32 cellular contexts compared by ENCODE assay signal in genomic region chr12:112184056-112184887, GRCh38. TPM values are rescaled to one million over a fixed set of nuclear protein-coding genes. Genes with fewer than 3 reads are reported as not detected.
A peak's percentile ranks its signal among the peaks of the same experiment; 100 is the strongest.
DNase-seq lines count a peak whose midpoint lies in the region; ATAC-seq, FAIRE-seq and TF ChIP-seq lines count a peak whose summit lies in the region.
"Had no signal": no experiment of that assay in that cellular context is flagged by ENCODE, and none has a peak within 500 bp of the region (broad histone marks: within the 10 kb centered on the region; RNA-seq: fewer than 3 reads in every experiment).

No MANE protein-coding gene starts in this region.

- 94 to 98% methylated on average over 39 to 45 of the region's 46 CpGs for WGBS in GM23248 (ENCODE audit: low coverage in 1 of 2, low lambda C conversion rate in 2 of 2, missing lambda C conversion rate in 2 of 2), 2 experiments
- WGBS in H1 (ENCODE audit: extremely low coverage in 1 of 2, insufficient coverage in 1 of 2, insufficient read length in 1 of 2, insufficient replicate concordance in 2 of 2, low coverage in 1 of 2, low lambda C conversion rate in 2 of 2, missing lambda C conversion rate in 1 of 2), 2 experiments, result 91% methylated on average over 42 of the region's 46 CpGs; no CpG with 5 or more reads in 1 of the 2 experiments
- no CpG with 5 or more reads among the region's 46 CpGs for whole genome bisulfite sequencing in trophoblast cell (ENCODE audit: extremely low coverage, insufficient coverage, insufficient read length)

- TF ChIP-seq CTCF in H1 (IDR thresholded peaks at IDR 0.05; ENCODE audit: control extremely low read depth in 1 of 3, insufficient read depth in 1 of 3, low read depth in 1 of 3, low read length in 3 of 3) (no peak), neural progenitor cell (IDR thresholded peaks at IDR 0.05) (no peak)

- POLR2A ChIA-PET in H1 (lab: Charles Lee; ENCODE audit: partially characterized antibody), result interaction anchor here (1.4 kb wide), 1 partner anchor 9 kb away, joined by 3 read pairs; no protein-coding TSS in a partner anchor

- H3K14ac ChIP-seq in H1 (ENCODE audit: insufficient read length) (no peak overlapping the region), trophoblast cell (ENCODE audit: low read length) (no peak overlapping the region)

- no peak overlapping the region for H3K4me2 ChIP-seq in GM23248 (ENCODE audit: unreplicated experiment)
- no peak overlapping the region for H3K4me2 ChIP-seq in H1 (ENCODE audit: insufficient read depth in 1 of 2, low read depth in 2 of 2, low read length in 2 of 2)
- H3K4me2 ChIP-seq in trophoblast cell (ENCODE audit: low read length), result no peak overlapping the region
- H3K4me2 ChIP-seq in neural progenitor cell, result no peak overlapping the region

- H3K9me3 Mint-ChIP-seq in activated naive CD8-positive, alpha-beta T cell treated with anti-CD3 and anti-CD28 coated beads for 36 hours, result no peaks in the 10 kb centered on the region
- no peaks in the 10 kb centered on the region for H3K9me3 Mint-ChIP-seq in neural progenitor cell
- H3K9me3 Mint-ChIP-seq: activated CD4-positive, alpha-beta memory T cell treated with anti-CD3 and anti-CD28 coated beads, Interleukin-2, amount 10 ng/mL, durations not matched to agents 7 days and 5 days; activated naive CD4-positive, alpha-beta T cell treated with anti-CD3 and anti-CD28 coated beads for 36 hours; activated T-helper 1 cell treated with anti-CD3 and anti-CD28 coated beads, Interleukin-12 subunit alpha, Interleukin-12 subunit beta, Interleukin-2, Interleukin-4 antibody, amounts not matched to agents 30 ng/mL and 10 ng/mL and 1 ng/mL, durations not matched to agents 14 hours and 24 hours and 36 hours; CD4-positive, alpha-beta T cell; mesothelial cell of epicardium; T-helper 2 cell treated with Interferon-gamma antibody and Interleukin-4, amounts not matched to agents 5 μg/mL and 100 μg/mL, for 36 hours had no signal

- no peak overlapping the region for H2BK12ac ChIP-seq in H1 (ENCODE audit: low read depth, low read length)
- no peak overlapping the region for H2BK12ac ChIP-seq in trophoblast cell (ENCODE audit: low read length)

- H3K23ac ChIP-seq in H1 (ENCODE audit: insufficient read length), result no peak overlapping the region
- no peak overlapping the region for H3K23ac ChIP-seq in trophoblast cell (ENCODE audit: low read length)

- H2BK20ac ChIP-seq in H1 (ENCODE audit: low read length), result no peak overlapping the region

- H3K18ac ChIP-seq in H1 (ENCODE audit: extremely low read depth, low read length) (no peak overlapping the region), trophoblast cell (ENCODE audit: low read length) (no peak overlapping the region)

- TF ChIP-seq POLR2A in H1 (IDR thresholded peaks at IDR 0.05; ENCODE audit: control extremely low read depth in 1 of 2, low read depth in 2 of 2, low read length in 2 of 2), result no peak

- H3K36me3 Mint-ChIP-seq in activated naive CD8-positive, alpha-beta T cell treated with anti-CD3 and anti-CD28 coated beads for 36 hours, result peaks cover 6% of the 10 kb centered on the region
- H3K36me3 Mint-ChIP-seq in neural progenitor cell, result peaks cover 7% of the 10 kb centered on the region

- no peak overlapping the region for H3K4me3 Mint-ChIP-seq in activated naive CD8-positive, alpha-beta T cell treated with anti-CD3 and anti-CD28 coated beads for 36 hours
- H3K4me3 Mint-ChIP-seq in neural progenitor cell, result no peak overlapping the region
- H3K4me3 Mint-ChIP-seq: activated CD4-positive, alpha-beta memory T cell treated with anti-CD3 and anti-CD28 coated beads, Interleukin-2, amount 10 ng/mL, durations not matched to agents 7 days and 5 days; activated naive CD4-positive, alpha-beta T cell treated with anti-CD3 and anti-CD28 coated beads for 36 hours; activated T-helper 1 cell treated with anti-CD3 and anti-CD28 coated beads, Interleukin-12 subunit alpha, Interleukin-12 subunit beta, Interleukin-2, Interleukin-4 antibody, amounts not matched to agents 30 ng/mL and 10 ng/mL and 1 ng/mL, durations not matched to agents 14 hours and 24 hours and 36 hours; CD4-positive, alpha-beta T cell; mesothelial cell of epicardium; T-helper 2 cell treated with Interferon-gamma antibody and Interleukin-4, amounts not matched to agents 5 μg/mL and 100 μg/mL, for 36 hours had no signal

- H2BK120ac ChIP-seq in H1 (replicated peaks; ENCODE audit: low read depth, low read length) (no peak overlapping the region), trophoblast cell (ENCODE audit: insufficient read depth, low read length, poor library complexity) (no peak overlapping the region)

- H3K27me3 Mint-ChIP-seq in activated naive CD8-positive, alpha-beta T cell treated with anti-CD3 and anti-CD28 coated beads for 36 hours, result no peaks in the 10 kb centered on the region
- no peaks in the 10 kb centered on the region for H3K27me3 Mint-ChIP-seq in neural progenitor cell (ENCODE audit: insufficient read depth, low read depth)
- H3K27me3 Mint-ChIP-seq: activated CD4-positive, alpha-beta memory T cell treated with anti-CD3 and anti-CD28 coated beads, Interleukin-2, amount 10 ng/mL, durations not matched to agents 7 days and 5 days; CD4-positive, alpha-beta T cell had no signal

- no peak overlapping the region for H2AFZ ChIP-seq in GM23248
- H2AFZ ChIP-seq in H1 (ENCODE audit: low read length), result no peak overlapping the region
- H2AFZ ChIP-seq in trophoblast cell (ENCODE audit: insufficient read depth, low read length, poor library complexity), result no peak overlapping the region
- no peak overlapping the region for H2AFZ ChIP-seq in neural progenitor cell (replicated peaks)

- H3K4me1 ChIP-seq in GM23248 (ENCODE audit: insufficient read depth) (peaks cover 11% of the 10 kb centered on the region; the same call in 1 of the 2 replicates), NT2/D1 (ENCODE audit: insufficient read depth, insufficient read length) (peaks cover 23% of the 10 kb centered on the region), H1 (replicated peaks in 1 of 4; ENCODE audit: control insufficient read depth in 3 of 4, insufficient read depth in 4 of 4, low read length in 3 of 4) (peaks cover 9 to 22% (median 12%) of the 10 kb centered on the region in 4 experiments; a peak in 6 of 7 replicates), trophoblast cell (ENCODE audit: control insufficient read depth in 1 of 2, insufficient read depth in 2 of 2, low read length in 2 of 2) (no peaks in the 10 kb centered on the region), neural progenitor cell (no peaks in the 10 kb centered on the region)
- H3K4me1 ChIP-seq: right atrium auricular region had no signal

- no peak overlapping the region for H3K4me3 ChIP-seq in GM23248
- H3K4me3 ChIP-seq in NT2/D1 (ENCODE audit: insufficient read length, low read depth), result no peak overlapping the region
- no peak overlapping the region for H3K4me3 ChIP-seq in H1 (ENCODE audit: extremely low read depth in 1 of 4, insufficient read depth in 2 of 4, low read depth in 3 of 4, low read length in 4 of 4)
- no peak overlapping the region for H3K4me3 ChIP-seq in trophoblast cell (ENCODE audit: low read depth, low read length)
- H3K4me3 ChIP-seq in neural progenitor cell, result no peak overlapping the region
- H3K4me3 ChIP-seq: right atrium auricular region, thoracic aorta had no signal

- peaks cover 20% of the 10 kb centered on the region for H3K4me1 Mint-ChIP-seq in activated naive CD8-positive, alpha-beta T cell treated with anti-CD3 and anti-CD28 coated beads for 36 hours
- H3K4me1 Mint-ChIP-seq in neural progenitor cell, result peaks cover 2% of the 10 kb centered on the region
- H3K4me1 Mint-ChIP-seq: mesothelial cell of epicardium had no signal

- TF ChIP-seq RAD21 in H1 (IDR thresholded peaks at IDR 0.05 in 1 of 2, conservative IDR thresholded peaks at IDR 0.05 in 1 of 2; ENCODE audit: low read depth in 2 of 2, low read length in 2 of 2), result no peak

- no peak overlapping the region for H2BK15ac ChIP-seq in H1 (ENCODE audit: low read length)

- H4K8ac ChIP-seq in H1 (ENCODE audit: extremely low read depth, insufficient read depth, low read length) (peak overlapping the region; percentile 60), trophoblast cell (ENCODE audit: low read depth, low read length) (no peak overlapping the region)

- in situ Hi-C loops in GM23248 (cut with MboI), result no loop called here

- H3K56ac ChIP-seq in H1 (replicated peaks; ENCODE audit: insufficient read length, low read depth, low read length), result no peak overlapping the region

- peaks cover 13% of the 10 kb centered on the region; the same call in 1 of the 2 replicates for H3F3A ChIP-seq in GM23248 (ENCODE audit: insufficient read depth)
- no peaks in the 10 kb centered on the region for H3F3A ChIP-seq in neural progenitor cell (ENCODE audit: low read depth)

- no peak for DNase-seq in GM23248
- no peak for DNase-seq in NT2/D1 (ENCODE audit: low read depth, low spot score)
- DNase-seq in H1 (ENCODE audit: low read depth in 1 of 2, low spot score in 2 of 2), result no peak
- DNase-seq in trophoblast cell, result no peak
- DNase-seq in HT-29 (ENCODE audit: low spot score), result no peak
- no peak for DNase-seq in activated naive CD8-positive, alpha-beta T cell treated with anti-CD3 and anti-CD28 coated beads for 36 hours
- no peak for DNase-seq in neural progenitor cell (ENCODE audit: low spot score)
- DNase-seq: activated CD4-positive, alpha-beta memory T cell treated with anti-CD3 and anti-CD28 coated beads, Interleukin-2, amount 10 ng/mL, durations not matched to agents 7 days and 5 days; activated CD8-positive, alpha-beta memory T cell treated with anti-CD3 and anti-CD28 coated beads, Interleukin-2, amount 50 U/mL, for 48 hours; activated naive CD4-positive, alpha-beta T cell treated with anti-CD3 and anti-CD28 coated beads for 36 hours; AML-193; amniotic stem cell; CD4-positive, alpha-beta T cell; DND-41; effector CD8-positive, alpha-beta T cell; Karpas-422; NCI-H1417 treated with DMSO at 0.1 percent for 48 hours; NCI-H226; SIG-M5; stimulated activated CD4-positive, alpha-beta T cell treated with anti-CD3 and anti-CD28 coated beads, Interleukin-1b, Interleukin-23, amount 100 ng/mL, for 48 hours had no signal

- TF ChIP-seq EP300 in H1 (IDR thresholded peaks at IDR 0.05; ENCODE audit: borderline replicate concordance in 1 of 2, low read depth in 2 of 2, low read length in 2 of 2), result no peak

- H2BK5ac ChIP-seq in H1 (ENCODE audit: low read depth, low read length) (no peak overlapping the region), trophoblast cell (ENCODE audit: low read depth, low read length, poor library complexity) (no peak overlapping the region)

- H3K4ac ChIP-seq in H1 (replicated peaks; ENCODE audit: insufficient read length, low read depth, low read length) (no peak overlapping the region), trophoblast cell (ENCODE audit: low read depth, low read length) (no peak overlapping the region)

- H3K79me2 ChIP-seq in GM23248 (ENCODE audit: insufficient read depth), result no peaks in the 10 kb centered on the region
- no peaks in the 10 kb centered on the region for H3K79me2 ChIP-seq in H1 (ENCODE audit: control insufficient read depth in 1 of 2, insufficient read depth in 2 of 2, low read length in 2 of 2)
- no peaks in the 10 kb centered on the region for H3K79me2 ChIP-seq in trophoblast cell (ENCODE audit: control insufficient read depth, insufficient read depth, low read length, poor library complexity)
- H3K79me2 ChIP-seq in neural progenitor cell (ENCODE audit: low read depth), result no peaks in the 10 kb centered on the region

- H3K9me2 ChIP-seq in GM23248 (ENCODE audit: insufficient read depth), result no peaks in the 10 kb centered on the region

- H3K9ac ChIP-seq in GM23248 (no peak overlapping the region), NT2/D1 (ENCODE audit: insufficient read length, low read depth) (peak overlapping the region; percentile 70), H1 (replicated peaks in 1 of 4; ENCODE audit: extremely low read depth in 1 of 4, low read depth in 3 of 4, low read length in 3 of 4) (no peak overlapping the region; a peak in 2 of 7 replicates), trophoblast cell (ENCODE audit: low read length) (no peak overlapping the region), neural progenitor cell (no peak overlapping the region)

- H3K9me3 ChIP-seq in GM23248 (ENCODE audit: low read depth) (no peaks in the 10 kb centered on the region), NT2/D1 (ENCODE audit: insufficient read depth, low read length) (no peaks in the 10 kb centered on the region), H1 (ENCODE audit: insufficient read depth in 2 of 2, low read depth in 1 of 2, low read length in 1 of 2) (no peaks in the 10 kb centered on the region), trophoblast cell (ENCODE audit: insufficient read depth, low read depth, low read length) (no peaks in the 10 kb centered on the region), neural progenitor cell (ENCODE audit: low read depth) (no peaks in the 10 kb centered on the region)
- H3K9me3 ChIP-seq: neutrophil, right atrium auricular region, thoracic aorta had no signal

- H3K23me2 ChIP-seq in H1 (ENCODE audit: low read depth, low read length), result 0 out of 2 replicates have a peak, but pooled peaks cover 2% of the 10 kb centered on the region

- H3K79me1 ChIP-seq in H1 (ENCODE audit: low read depth, low read length) (no peaks in the 10 kb centered on the region), trophoblast cell (ENCODE audit: low read length) (no peaks in the 10 kb centered on the region)

- H4K5ac ChIP-seq in H1 (ENCODE audit: insufficient read length, low read depth, low read length), result no peak overlapping the region

- H3K27ac Mint-ChIP-seq in activated naive CD8-positive, alpha-beta T cell treated with anti-CD3 and anti-CD28 coated beads for 36 hours, result no peak overlapping the region
- no peak overlapping the region for H3K27ac Mint-ChIP-seq in neural progenitor cell
- H3K27ac Mint-ChIP-seq: activated CD4-positive, alpha-beta memory T cell treated with anti-CD3 and anti-CD28 coated beads, Interleukin-2, amount 10 ng/mL, durations not matched to agents 7 days and 5 days; activated naive CD4-positive, alpha-beta T cell treated with anti-CD3 and anti-CD28 coated beads for 36 hours; CD4-positive, alpha-beta T cell; mesothelial cell of epicardium; T-helper 2 cell treated with Interferon-gamma antibody and Interleukin-4, amounts not matched to agents 5 μg/mL and 100 μg/mL, for 36 hours had no signal

- H3K27me3 ChIP-seq in GM23248 (replicated peaks; ENCODE audit: insufficient read depth) (no peaks in the 10 kb centered on the region), NT2/D1 (ENCODE audit: insufficient read depth, insufficient read length) (no peaks in the 10 kb centered on the region), H1 (replicated peaks in 1 of 4; ENCODE audit: control insufficient read depth in 3 of 4, extremely low read depth in 1 of 4, insufficient read depth in 3 of 4, low read length in 3 of 4) (no peaks in the 10 kb centered on the region), trophoblast cell (ENCODE audit: insufficient read depth, low read length) (no peaks in the 10 kb centered on the region), neural progenitor cell (no peaks in the 10 kb centered on the region)
- H3K27me3 ChIP-seq: neutrophil, right atrium auricular region had no signal

- H2AK5ac ChIP-seq in H1 (ENCODE audit: low read depth, low read length) (no peak overlapping the region), trophoblast cell (ENCODE audit: low read length) (no peak overlapping the region)

- H4K20me1 ChIP-seq in GM23248 (ENCODE audit: insufficient read depth) (no peaks in the 10 kb centered on the region), H1 (replicated peaks in 1 of 2; ENCODE audit: control insufficient read depth in 1 of 2, insufficient read depth in 2 of 2, low read length in 2 of 2) (no peaks in the 10 kb centered on the region), neural progenitor cell (ENCODE audit: low read depth) (no peaks in the 10 kb centered on the region)

- H3K27ac ChIP-seq in GM23248 (peak overlapping the region; percentile 46; the same call in 1 of the 2 replicates), H1 (ENCODE audit: low read depth, low read length) (peak overlapping the region; percentile 47; the same call in 1 of the 2 replicates), trophoblast cell (ENCODE audit: low read depth, low read length) (no peak overlapping the region), neural progenitor cell (no peak overlapping the region)
- H3K27ac ChIP-seq: epithelial cell of prostate, neutrophil, right atrium auricular region, thoracic aorta had no signal

- peak overlapping the region; percentile 37 for H4K12ac ChIP-seq in trophoblast cell (ENCODE audit: low read depth, low read length)

- peaks cover 10% of the 10 kb centered on the region; the same call in 1 of the 2 replicates for H3K36me3 ChIP-seq in GM23248 (ENCODE audit: low read depth)
- peaks cover 46% of the 10 kb centered on the region for H3K36me3 ChIP-seq in NT2/D1 (ENCODE audit: insufficient read depth, insufficient read length, low read length)
- peaks cover 0 to 9% (median 4%) of the 10 kb centered on the region in 4 experiments; a peak in 4 of 8 replicates for H3K36me3 ChIP-seq in H1 (ENCODE audit: control insufficient read depth in 2 of 4, insufficient read depth in 4 of 4, low read length in 3 of 4)
- peaks cover 24 to 36% of the 10 kb centered on the region in 2 experiments for H3K36me3 ChIP-seq in trophoblast cell (ENCODE audit: control insufficient read depth in 1 of 2, insufficient read depth in 2 of 2, low read length in 2 of 2)
- no peaks in the 10 kb centered on the region for H3K36me3 ChIP-seq in neural progenitor cell

- CTCF ChIA-PET in H1 (lab: Charles Lee; ENCODE audit: partially characterized antibody), result interaction anchor here (0.6 to 7.4 kb wide), 2 partner anchors 13 to 130 kb away, joined by 3 to 43 read pairs; no protein-coding TSS in a partner anchor

- ATAC-seq in GM19397 (IDR thresholded peaks at IDR 0.05; ENCODE audit: unreplicated experiment), result no peak

- H4K91ac ChIP-seq in H1 (replicated peaks; ENCODE audit: insufficient read length, low read length) (no peak overlapping the region), trophoblast cell (ENCODE audit: low read depth, low read length) (no peak overlapping the region)

- no peak for FAIRE-seq in H1 (lab: Jason Lieb, UNC)
- FAIRE-seq: A204.1, bronchial epithelial cell, colon, keratinocyte had no signal

RNA-seq across cellular contexts. Expression of gene TRAFD1, which starts 58.9 kb away (rescaled TPM):
- 31.7 and 42.1 TPM in 2 replicates for total RNA-seq in GM23248 (2014; rRNA removed; shearing (Covaris generic))
- polyA plus RNA-seq in GM23248 (2016; fragmentation: Nextera tagmentation; extraction: Ambion mirVana), result 34.2 and 36.5 TPM in 2 replicates
- 33.1 and 36.3 TPM in 2 replicates for total RNA-seq in H1 (2021; fragmentation: NEBNext Ultra II Directional; extraction: Animal tissue kit (Norgen Biotek cat#: 25700))
- 16.1 and 18.1 TPM in 2 replicates for polyA plus RNA-seq in H1 (2011; rRNA removed)
- polyA plus RNA-seq in H1 (2011; cell fraction: cytosol; rRNA removed), result 24.2 TPM
- 20.6 TPM for polyA plus RNA-seq in H1 (2011; cell fraction: nucleus; rRNA removed)
- 28.4 to 33.5 TPM (median 31.0 TPM) in 4 replicates for polyA plus RNA-seq in H1 (2012, experiment 1 of 2)
- 25.2 TPM for polyA plus RNA-seq in H1 (2012, experiment 2 of 2)
- 17.9 TPM for polyA plus RNA-seq in H1 (2013, experiment 1 of 2)
- polyA plus RNA-seq in H1 (2013, experiment 2 of 2), result 16.1 TPM
- 28.5 and 32.7 TPM in 2 replicates for polyA minus RNA-seq in H1 (2011; rRNA and poly(A)+ RNA removed)
- 10.0 TPM for polyA minus RNA-seq in H1 (2011; cell fraction: cytosol; rRNA and poly(A)+ RNA removed)
- polyA minus RNA-seq in H1 (2011; cell fraction: nucleus; rRNA and poly(A)+ RNA removed), result 11.2 TPM
- polyA plus RNA-seq in trophoblast cell (2013), result 15.0 and 16.1 TPM in 2 replicates
- total RNA-seq in HT-29 (2014; rRNA removed; shearing (Covaris generic)), result 13.2 and 13.5 TPM in 2 replicates
- total RNA-seq in activated naive CD8-positive, alpha-beta T cell treated with anti-CD3 and anti-CD28 coated beads for 36 hours, result 10 to 100 TPM; 49.6 to 49.8 TPM
- 35.4 and 40.5 TPM in 2 replicates for total RNA-seq in neural progenitor cell (ENCODE audit: low replicate concordance)

Comparison
In these comparisons a context has a peak if more than half of its experiments do, and no peak if none do; other contexts are left out.
1. H3K27ac ChIP-seq: peak in GM23248 (single experiment) and H1 (single experiment); none in trophoblast cell (single experiment) and neural progenitor cell (single experiment).